Comparison of ENCODE assay signal across 8 cellular contexts in the genomic region with DNA sequence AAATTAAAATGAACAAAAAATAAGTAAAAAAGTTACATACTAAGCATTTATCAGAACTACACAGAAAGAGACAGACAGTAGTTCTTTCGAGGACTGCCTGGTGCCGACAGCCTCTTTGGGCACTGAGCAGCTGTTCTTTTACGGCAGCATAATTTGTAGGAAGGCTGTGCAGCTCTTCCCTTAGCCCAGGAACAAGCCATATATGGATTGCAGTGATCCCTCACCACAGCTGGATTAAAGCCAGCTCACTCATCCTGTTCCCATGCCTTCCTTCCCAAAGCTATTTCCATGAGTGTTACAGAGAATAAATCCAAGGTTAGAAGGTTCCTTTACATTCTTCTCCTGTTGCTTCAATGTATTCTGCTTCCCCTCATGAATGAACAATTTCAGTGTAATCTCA.
DNase-seq lines count a peak whose midpoint lies in the region; ATAC-seq and TF ChIP-seq lines count a peak whose summit lies in the region.

No MANE protein-coding gene starts in this region.

- H3K27me3 ChIP-seq in ovary: no peaks in the 10 kb centered on the region

- no peak overlapping the region for H3K27ac Mint-ChIP-seq in activated CD4-positive, alpha-beta memory T cell treated with anti-CD3 and anti-CD28 coated beads, Interleukin-2, amount 10 ng/mL, durations not matched to agents 7 days and 5 days

- no peak overlapping the region for H3K27ac ChIP-seq in ovary

- H3K4me1 Mint-ChIP-seq in activated CD4-positive, alpha-beta memory T cell treated with anti-CD3 and anti-CD28 coated beads, Interleukin-2, amount 10 ng/mL, durations not matched to agents 7 days and 5 days: no peaks in the 10 kb centered on the region

- no peak overlapping the region for H3K4me3 Mint-ChIP-seq in activated CD4-positive, alpha-beta memory T cell treated with anti-CD3 and anti-CD28 coated beads, Interleukin-2, amount 10 ng/mL, durations not matched to agents 7 days and 5 days

- peaks cover 68% of the 10 kb centered on the region for H3K36me3 Mint-ChIP-seq in activated CD4-positive, alpha-beta memory T cell treated with anti-CD3 and anti-CD28 coated beads, Interleukin-2, amount 10 ng/mL, durations not matched to agents 7 days and 5 days (ENCODE audit: low read depth)

- H3K4me1 ChIP-seq in ovary (ENCODE audit: insufficient read depth): peaks cover 2% of the 10 kb centered on the region

- H3K27me3 Mint-ChIP-seq in activated CD4-positive, alpha-beta memory T cell treated with anti-CD3 and anti-CD28 coated beads, Interleukin-2, amount 10 ng/mL, durations not matched to agents 7 days and 5 days: no peaks in the 10 kb centered on the region

- ATAC-seq in GM21786 (IDR thresholded peaks at IDR 0.05; ENCODE audit: unreplicated experiment): no peak

- CTCF ChIA-PET in activated CD4-positive, alpha-beta memory T cell treated with anti-CD3 and anti-CD28 coated beads, Interleukin-2, amount 10 ng/mL, durations not matched to agents 7 days and 5 days (lab: Charles Lee): no interaction called here

- DNase-seq in DMS 273 (lab: John Stamatoyannopoulos, UW; ENCODE audit: unreplicated experiment) (peak; percentile 93), NCI-H2227 treated with DMSO at 0.1 percent for 48 hours (lab: John Stamatoyannopoulos, UW) (peak; percentile 75), epithelial cell of proximal tubule (ENCODE audit: low read depth) (peak; percentile 88), ovary (peak; percentile 50 to 73 (median 63)), putamen (ENCODE audit: low spot score) (no peak), activated T-cell treated with anti-CD3 and anti-CD28 coated beads for 4 hours (no peak)
- DNase-seq in activated CD4-positive, alpha-beta memory T cell treated with anti-CD3 and anti-CD28 coated beads, Interleukin-2, amount 10 ng/mL, durations not matched to agents 7 days and 5 days: no peak

- no peak overlapping the region for H3K4me3 ChIP-seq in epithelial cell of proximal tubule (ENCODE audit: low read depth, low read length)
- H3K4me3 ChIP-seq in ovary: no peak overlapping the region

- no peaks in the 10 kb centered on the region for H3K36me3 ChIP-seq in ovary

- no peaks in the 10 kb centered on the region for H3K9me3 Mint-ChIP-seq in activated CD4-positive, alpha-beta memory T cell treated with anti-CD3 and anti-CD28 coated beads, Interleukin-2, amount 10 ng/mL, durations not matched to agents 7 days and 5 days

- TF ChIP-seq EP300 in ovary (IDR thresholded peaks at IDR 0.05): no peak

- POLR2A ChIA-PET in activated CD4-positive, alpha-beta memory T cell treated with anti-CD3 and anti-CD28 coated beads, Interleukin-2, amount 10 ng/mL, durations not matched to agents 7 days and 5 days (lab: Charles Lee): no interaction called here

- TF ChIP-seq CTCF in epithelial cell of proximal tubule (conservative IDR thresholded peaks at IDR 0.05; ENCODE audit: low read depth, low read length): no peak
- TF ChIP-seq CTCF in ovary (IDR thresholded peaks at IDR 0.05): no peak

- H3K9me3 ChIP-seq in ovary: no peaks in the 10 kb centered on the region

- intact Hi-C loops in ovary (cut with DNase I): no loop called here

- no peak for TF ChIP-seq POLR2A in ovary (IDR thresholded peaks at IDR 0.05)

- WGBS in ovary, 3 donors: 3 to 4% (median 3%) methylated on average over 3 of the region's 3 CpGs

Comparison
In these comparisons a context has a peak if more than half of its experiments do, and no peak if none do; other contexts are left out.
1. DNase-seq: peak in DMS 273 (single experiment), NCI-H2227 treated with DMSO at 0.1 percent for 48 hours (single experiment), epithelial cell of proximal tubule (single experiment) and ovary (5 of 5); none in activated CD4-positive, alpha-beta memory T cell treated with anti-CD3 and anti-CD28 coated beads, Interleukin-2, amount 10 ng/mL, durations not matched to agents 7 days and 5 days (single experiment), putamen (single experiment) and activated T-cell treated with anti-CD3 and anti-CD28 coated beads for 4 hours (single experiment).